ENCODE assay signal across 1 cellular context in genomic region chr10:69575164-69575722, GRCh38.
TF ChIP-seq lines count a peak whose summit lies in the region.

No MANE protein-coding gene starts in this region.

TF ChIP-seq in H1, 55 proteins besides CTCF, POLR2A, EP300 and RAD21:
- TF ChIP-seq CHD7 (IDR thresholded peaks at IDR 0.05; ENCODE audit: insufficient replicate concordance, low read length) = no peak
- TF ChIP-seq HDAC2 (IDR thresholded peaks at IDR 0.05; ENCODE audit: borderline replicate concordance in 1 of 2, low read depth in 2 of 2, low read length in 2 of 2) = peak in 1 of 2 experiments; percentile 46; a peak in 1 of 4 replicates
- TF ChIP-seq KDM5A (IDR thresholded peaks at IDR 0.05; ENCODE audit: low read length) = no peak
- TF ChIP-seq KDM1A (IDR thresholded peaks at IDR 0.05; ENCODE audit: borderline replicate concordance, low read length) = peak; percentile 80; the same call in 1 of the 2 replicates
- peak; percentile 9 for TF ChIP-seq RNF2 (IDR thresholded peaks at IDR 0.05; ENCODE audit: borderline replicate concordance, low read depth, low read length, missing control alignments, poor library complexity, severe bottlenecking)
- TF ChIP-seq ATF2 (IDR thresholded peaks at IDR 0.05; ENCODE audit: low read length) = no peak
- TF ChIP-seq TAF7 (optimal IDR thresholded peaks at IDR 0.05; ENCODE audit: borderline replicate concordance, low read depth, low read length) = no peak
